Comparison of ENCODE assay signal across 11 cellular contexts in genomic region chr10:122044045-122044661, GRCh38. TPM values are rescaled to one million over a fixed set of nuclear protein-coding genes. Genes with fewer than 3 reads are reported as not detected.
DNase-seq lines count a peak whose midpoint lies in the region; FAIRE-seq and TF ChIP-seq lines count a peak whose summit lies in the region.
"Had no signal": no experiment of that assay in that cellular context is flagged by ENCODE, and none has a peak within 500 bp of the region (broad histone marks: within the 10 kb centered on the region; RNA-seq: fewer than 3 reads in every experiment).

No MANE protein-coding gene starts in this region.

- CTCF ChIA-PET in MCF 10A (lab: Yijun Ruan, JAX), result interaction anchor here (0.6 to 1.9 kb wide), 2 partner anchors 10 to 267 kb away, joined by 4 to 6 read pairs; no protein-coding TSS in a partner anchor
- CTCF ChIA-PET in mammary epithelial cell (lab: Charles Lee; ENCODE audit: low non-redundant PET), result no interaction called here
- CTCF ChIA-PET in H1 (lab: Charles Lee; ENCODE audit: partially characterized antibody), result interaction anchor here (1.1 to 2.1 kb wide), 6 partner anchors 9 to 108 kb away, joined by 3 to 6 read pairs (median 4); no protein-coding TSS in a partner anchor

- H2BK120ac ChIP-seq in H1 (replicated peaks; ENCODE audit: low read depth, low read length), result peak overlapping the region; percentile 81

- TF ChIP-seq RAD21 in H1 (IDR thresholded peaks at IDR 0.05 in 1 of 2, conservative IDR thresholded peaks at IDR 0.05 in 1 of 2; ENCODE audit: low read depth in 2 of 2, low read length in 2 of 2), result no peak

- FAIRE-seq in H1 (lab: Jason Lieb, UNC), result peak; percentile 24
- FAIRE-seq: frontal cortex had no signal

- no peaks in the 10 kb centered on the region for H4K20me1 ChIP-seq in mammary epithelial cell (ENCODE audit: insufficient read depth, low read length)
- no peaks in the 10 kb centered on the region for H4K20me1 ChIP-seq in H1 (replicated peaks in 1 of 2; ENCODE audit: control insufficient read depth in 1 of 2, insufficient read depth in 2 of 2, low read length in 2 of 2)

- no peaks in the 10 kb centered on the region for H3K27me3 ChIP-seq in mammary epithelial cell (ENCODE audit: insufficient read depth, low read length)
- H3K27me3 ChIP-seq in H1 (replicated peaks in 1 of 4; ENCODE audit: control insufficient read depth in 3 of 4, extremely low read depth in 1 of 4, insufficient read depth in 3 of 4, low read length in 3 of 4), result no peaks in the 10 kb centered on the region
- H3K27me3 ChIP-seq in brain microvascular endothelial cell (replicated peaks), result no peaks in the 10 kb centered on the region

- H3K9me3 Mint-ChIP-seq in MCF 10A (ENCODE audit: unreplicated experiment), result no peaks in the 10 kb centered on the region
- H3K9me3 Mint-ChIP-seq: activated T-helper 1 cell treated with anti-CD3 and anti-CD28 coated beads, Interleukin-12 subunit alpha, Interleukin-12 subunit beta, Interleukin-2, Interleukin-4 antibody, amounts not matched to agents 30 ng/mL and 10 ng/mL and 1 ng/mL, durations not matched to agents 14 hours and 24 hours and 36 hours had no signal

- H4K5ac ChIP-seq in H1 (ENCODE audit: insufficient read length, low read depth, low read length), result no peak overlapping the region

- in situ Hi-C loops in mammary epithelial cell (cut with MboI; ENCODE audit: low sequenced_read_pairs in 2 of 2), result no loop called here
- in situ Hi-C loops in brain microvascular endothelial cell (cut with HindIII; ENCODE audit: low pct_ligation_motif_present, low sequenced_read_pairs), result no loop called here

- H2BK12ac ChIP-seq in H1 (ENCODE audit: low read depth, low read length), result no peak overlapping the region

- peak overlapping the region; percentile 1; the same call in 1 of the 2 replicates for H2BK20ac ChIP-seq in H1 (ENCODE audit: low read length)

- H3K79me2 ChIP-seq in mammary epithelial cell (ENCODE audit: insufficient read depth, low read length) (no peaks in the 10 kb centered on the region), H1 (ENCODE audit: control insufficient read depth in 1 of 2, insufficient read depth in 2 of 2, low read length in 2 of 2) (no peaks in the 10 kb centered on the region)

- H3K9me3 ChIP-seq in mammary epithelial cell (replicated peaks; ENCODE audit: insufficient read depth, low read length) (no peaks in the 10 kb centered on the region), H1 (ENCODE audit: insufficient read depth in 2 of 2, low read depth in 1 of 2, low read length in 1 of 2) (no peaks in the 10 kb centered on the region)

- no peak for TF ChIP-seq CTCF in MCF 10A (IDR thresholded peaks at IDR 0.05; ENCODE audit: unreplicated experiment)
- no peak for TF ChIP-seq CTCF in mammary epithelial cell (conservative IDR thresholded peaks at IDR 0.05 in 1 of 2, IDR thresholded peaks at IDR 0.05 in 1 of 2; ENCODE audit: extremely low read depth in 1 of 2, insufficient read depth in 1 of 2, low read depth in 1 of 2, low read length in 2 of 2)
- no peak for TF ChIP-seq CTCF in H1 (IDR thresholded peaks at IDR 0.05; ENCODE audit: control extremely low read depth in 1 of 3, insufficient read depth in 1 of 3, low read depth in 1 of 3, low read length in 3 of 3)
- no peak for TF ChIP-seq CTCF in brain microvascular endothelial cell (IDR thresholded peaks at IDR 0.05; ENCODE audit: low read depth, low read length, missing control alignments)

- TF ChIP-seq EP300 in H1 (IDR thresholded peaks at IDR 0.05; ENCODE audit: borderline replicate concordance in 1 of 2, low read depth in 2 of 2, low read length in 2 of 2), result no peak

- BruUV-seq in MCF 10A (replicated peaks; lab: Mats Ljungman, UMichigan), result no TSS peak
- BruUV-seq in mammary epithelial cell (replicated peaks; lab: Mats Ljungman, UMichigan), result no TSS peak

- intact Hi-C loops in MCF 10A (cut with micrococcal nuclease) (no loop called here), mammary epithelial cell (cut with micrococcal nuclease) (no loop called here)

- no peak overlapping the region for H3K14ac ChIP-seq in H1 (ENCODE audit: insufficient read length)

- DNase-seq in MCF 10A (ENCODE audit: unreplicated experiment) (no peak), mammary epithelial cell (no peak), H1 (ENCODE audit: low read depth in 1 of 2, low spot score in 2 of 2) (no peak), mucosa of gallbladder (ENCODE audit: low spot score) (peak; percentile 53), GM19240 (ENCODE audit: insufficient read length, low spot score) (no peak), CD1c-positive myeloid dendritic cell (ENCODE audit: extremely low spot score) (no peak), brain microvascular endothelial cell (no peak), HUDEP-2 (lab: John Stamatoyannopoulos, UW; ENCODE audit: unreplicated experiment in 76 of 76) (no peak)
- DNase-seq: AML-193 had no signal

- dilution Hi-C loops in mammary epithelial cell (cut with HindIII; ENCODE audit: low sequenced_read_pairs), result loop anchor here (5.0 kb wide), 1 partner anchor 47 kb away; no protein-coding TSS in a partner anchor

- H3K27me3 Mint-ChIP-seq in MCF 10A (ENCODE audit: insufficient read depth, unreplicated experiment), result no peaks in the 10 kb centered on the region

- H2AFZ ChIP-seq in mammary epithelial cell (ENCODE audit: low read depth, low read length) (no peak overlapping the region), H1 (ENCODE audit: low read length) (peak overlapping the region; percentile 98)

- H3K79me1 ChIP-seq in H1 (ENCODE audit: low read depth, low read length), result no peaks in the 10 kb centered on the region

- no peak overlapping the region for H3K9ac ChIP-seq in mammary epithelial cell (ENCODE audit: insufficient read depth, low read length)
- no peak overlapping the region; a peak in 2 of 7 replicates for H3K9ac ChIP-seq in H1 (replicated peaks in 1 of 4; ENCODE audit: extremely low read depth in 1 of 4, low read depth in 3 of 4, low read length in 3 of 4)

- H3K36me3 ChIP-seq in mammary epithelial cell (ENCODE audit: insufficient read depth, low read length) (no peaks in the 10 kb centered on the region), H1 (ENCODE audit: control insufficient read depth in 2 of 4, insufficient read depth in 4 of 4, low read length in 3 of 4) (no peaks in the 10 kb centered on the region), brain microvascular endothelial cell (replicated peaks) (no peaks in the 10 kb centered on the region)

- POLR2A ChIA-PET in MCF 10A (lab: Yijun Ruan, JAX), result interaction anchor here (0.8 to 2.4 kb wide), 4 partner anchors 11 to 69 kb away, joined by 3 to 5 read pairs (median 3); no protein-coding TSS in a partner anchor
- POLR2A ChIA-PET in H1 (lab: Charles Lee; ENCODE audit: partially characterized antibody), result no interaction called here

- peak overlapping the region; percentile 9 for H3K27ac Mint-ChIP-seq in MCF 10A (ENCODE audit: low read depth, unreplicated experiment)
- H3K27ac Mint-ChIP-seq: activated T-helper 1 cell treated with anti-CD3 and anti-CD28 coated beads, Interleukin-12 subunit alpha, Interleukin-12 subunit beta, Interleukin-2, Interleukin-4 antibody, amounts not matched to agents 30 ng/mL and 10 ng/mL and 1 ng/mL, durations not matched to agents 14 hours and 24 hours and 36 hours had no signal

- no peak overlapping the region for H4K8ac ChIP-seq in H1 (ENCODE audit: extremely low read depth, insufficient read depth, low read length)

- no peaks in the 10 kb centered on the region for H3K23me2 ChIP-seq in H1 (ENCODE audit: low read depth, low read length)

- H2BK5ac ChIP-seq in H1 (ENCODE audit: low read depth, low read length), result peak overlapping the region; percentile 19; the same call in 1 of the 2 replicates

- no peak overlapping the region for H3K23ac ChIP-seq in H1 (ENCODE audit: insufficient read length)

- no peak overlapping the region for H3K56ac ChIP-seq in H1 (replicated peaks; ENCODE audit: insufficient read length, low read depth, low read length)

- no peaks in the 10 kb centered on the region for H3K4me1 Mint-ChIP-seq in MCF 10A (ENCODE audit: insufficient read depth, unreplicated experiment)

- no peak overlapping the region for H3K4me3 Mint-ChIP-seq in MCF 10A (ENCODE audit: unreplicated experiment)
- H3K4me3 Mint-ChIP-seq: activated T-helper 1 cell treated with anti-CD3 and anti-CD28 coated beads, Interleukin-12 subunit alpha, Interleukin-12 subunit beta, Interleukin-2, Interleukin-4 antibody, amounts not matched to agents 30 ng/mL and 10 ng/mL and 1 ng/mL, durations not matched to agents 14 hours and 24 hours and 36 hours had no signal

- H2BK15ac ChIP-seq in H1 (ENCODE audit: low read length), result no peak overlapping the region

- no peak for TF ChIP-seq POLR2A in H1 (IDR thresholded peaks at IDR 0.05; ENCODE audit: control extremely low read depth in 1 of 2, low read depth in 2 of 2, low read length in 2 of 2)

- no peak overlapping the region for H3K4me3 ChIP-seq in mammary epithelial cell (replicated peaks in 1 of 3; ENCODE audit: insufficient read depth in 1 of 3, low read depth in 2 of 3, low read length in 3 of 3)
- H3K4me3 ChIP-seq in H1 (ENCODE audit: extremely low read depth in 1 of 4, insufficient read depth in 2 of 4, low read depth in 3 of 4, low read length in 4 of 4), result peak overlapping the region in 1 of 4 experiments; percentile 33; a peak in 2 of 8 replicates
- H3K4me3 ChIP-seq in brain microvascular endothelial cell (ENCODE audit: low read depth, low read length), result no peak overlapping the region

- H3K4me2 ChIP-seq in mammary epithelial cell (ENCODE audit: insufficient read depth, low read depth, low read length), result no peak overlapping the region
- peak overlapping the region; percentile 5 to 35; a peak in 3 of 4 replicates for H3K4me2 ChIP-seq in H1 (ENCODE audit: insufficient read depth in 1 of 2, low read depth in 2 of 2, low read length in 2 of 2)

- H3K18ac ChIP-seq in H1 (ENCODE audit: extremely low read depth, low read length), result no peak overlapping the region; the same call in 1 of the 2 replicates

- no peaks in the 10 kb centered on the region for H3K36me3 Mint-ChIP-seq in MCF 10A (ENCODE audit: insufficient read depth, unreplicated experiment)

- H3K27ac ChIP-seq in mammary epithelial cell (ENCODE audit: insufficient read depth, low read depth, low read length) (no peak overlapping the region), H1 (ENCODE audit: low read depth, low read length) (no peak overlapping the region), brain microvascular endothelial cell (no peak overlapping the region)

- WGBS in mammary epithelial cell (ENCODE audit: low coverage, missing lambda C conversion rate), result 68% methylated on average over 13 of the region's 13 CpGs
- 64% methylated on average over 13 of the region's 13 CpGs; no CpG with 5 or more reads in 1 of the 2 experiments for WGBS in H1 (ENCODE audit: extremely low coverage in 1 of 2, insufficient coverage in 1 of 2, insufficient read length in 1 of 2, insufficient replicate concordance in 2 of 2, low coverage in 1 of 2, low lambda C conversion rate in 2 of 2, missing lambda C conversion rate in 1 of 2), 2 experiments

- H2AK5ac ChIP-seq in H1 (ENCODE audit: low read depth, low read length), result no peak overlapping the region

- no peaks in the 10 kb centered on the region for H3K4me1 ChIP-seq in mammary epithelial cell (ENCODE audit: insufficient read depth, low read length)
- H3K4me1 ChIP-seq in H1 (replicated peaks in 1 of 4; ENCODE audit: control insufficient read depth in 3 of 4, insufficient read depth in 4 of 4, low read length in 3 of 4), result peaks cover 3 to 16% (median 13%) of the 10 kb centered on the region in 4 experiments

- H4K91ac ChIP-seq in H1 (replicated peaks; ENCODE audit: insufficient read length, low read length), result no peak overlapping the region

- no peak overlapping the region for H3K4ac ChIP-seq in H1 (replicated peaks; ENCODE audit: insufficient read length, low read depth, low read length)

RNA-seq across cellular contexts. Expression of gene TACC2, which starts 55.2 kb away (rescaled TPM):
- total RNA-seq in MCF 10A (2022) (66.8 and 89.0 TPM in 2 replicates), mammary epithelial cell (10 to 100 TPM; 12.7 to 41.7 TPM), mucosa of gallbladder (92.5 TPM)
- polyA plus RNA-seq in mammary epithelial cell (17.6 TPM), H1 (2011; rRNA removed) (19.0 and 21.2 TPM in 2 replicates)
- 15.5 TPM for polyA minus RNA-seq in mammary epithelial cell
- 46.6 and 48.5 TPM in 2 replicates for total RNA-seq in H1 (2021; fragmentation: NEBNext Ultra II Directional; extraction: Animal tissue kit (Norgen Biotek cat#: 25700))
- polyA plus RNA-seq in H1 (2011; cell fraction: cytosol; rRNA removed), result 21.7 TPM
- polyA plus RNA-seq in H1 (2011; cell fraction: nucleus; rRNA removed), result 35.3 TPM
- 37.9 to 45.2 TPM (median 41.0 TPM) in 4 replicates for polyA plus RNA-seq in H1 (2012, experiment 1 of 2)
- 28.0 TPM for polyA plus RNA-seq in H1 (2012, experiment 2 of 2)
- 33.0 TPM for polyA plus RNA-seq in H1 (2013, experiment 1 of 2)
- polyA plus RNA-seq in H1 (2013, experiment 2 of 2), result 30.4 TPM
- 20.7 and 23.7 TPM in 2 replicates for polyA minus RNA-seq in H1 (2011; rRNA and poly(A)+ RNA removed)
- polyA minus RNA-seq in H1 (2011; cell fraction: cytosol; rRNA and poly(A)+ RNA removed), result 20.1 TPM
- polyA minus RNA-seq in H1 (2011; cell fraction: nucleus; rRNA and poly(A)+ RNA removed), result 39.3 TPM
- total RNA-seq: activated T-helper 1 cell treated with anti-CD3 and anti-CD28 coated beads, Interleukin-12 subunit alpha, Interleukin-12 subunit beta, Interleukin-2, Interleukin-4 antibody, amounts not matched to agents 30 ng/mL and 10 ng/mL and 1 ng/mL, durations not matched to agents 14 hours and 24 hours and 36 hours had no signal
